In the genomic region with DNA sequence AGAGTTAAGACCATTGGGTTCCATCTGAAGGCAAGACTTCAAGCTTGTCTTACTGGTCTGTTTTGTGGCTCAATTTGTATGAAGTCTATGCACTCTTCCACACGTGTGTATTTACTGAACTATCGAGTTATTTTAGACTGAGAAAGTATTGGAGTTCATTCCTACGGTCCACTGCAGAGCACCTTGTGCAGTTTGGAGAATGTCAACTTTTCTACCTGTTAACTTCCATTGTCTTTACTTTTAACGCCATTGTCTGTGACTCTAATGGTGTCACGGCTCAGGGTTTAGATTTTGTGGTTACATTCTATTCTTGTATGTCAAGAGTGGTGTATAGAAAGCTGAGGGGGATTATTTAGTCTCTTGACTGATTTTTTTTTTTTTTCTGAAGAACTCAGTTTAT, we compare ENCODE assay signal across 11 cellular contexts.
A peak's percentile ranks its signal among the peaks of the same experiment; 100 is the strongest.
DNase-seq lines count a peak whose midpoint lies in the region; ATAC-seq and TF ChIP-seq lines count a peak whose summit lies in the region.
"Had no signal": no experiment of that assay in that cellular context is flagged by ENCODE, and none has a peak within 500 bp of the region (broad histone marks: within the 10 kb centered on the region; RNA-seq: fewer than 3 reads in every experiment).

No MANE protein-coding gene starts in this region.

- peak overlapping the region; percentile 81 for H3K4me3 ChIP-seq in GM06990 (replicated peaks; ENCODE audit: low read depth, low read length)
- H3K4me3 ChIP-seq in NB4 (ENCODE audit: low read depth, low read length), result peak overlapping the region; percentile 84
- H3K4me3 ChIP-seq in neutrophil (ENCODE audit: low read depth in 1 of 2, low read length in 1 of 2), result peak overlapping the region; percentile 90 to 97

- H3K4me1 ChIP-seq in neutrophil (ENCODE audit: control insufficient read depth in 1 of 2, insufficient read depth in 1 of 2, low read depth in 1 of 2, low read length in 1 of 2), result peaks cover 73 to 78% of the 10 kb centered on the region in 2 experiments

- H3K9me3 Mint-ChIP-seq in effector memory CD8-positive, alpha-beta T cell, result no peaks in the 10 kb centered on the region

- peak overlapping the region in 1 of 2 donors; percentile 67 for H3K27ac Mint-ChIP-seq in effector memory CD8-positive, alpha-beta T cell

- H3K27me3 ChIP-seq in GM06990 (replicated peaks; ENCODE audit: control insufficient read depth, insufficient read depth, low read length) (no peaks in the 10 kb centered on the region), neutrophil (no peaks in the 10 kb centered on the region)
- H3K27me3 ChIP-seq: SJCRH30 had no signal

- peaks cover 28 to 62% of the 10 kb centered on the region in 2 donors for H3K4me1 Mint-ChIP-seq in effector memory CD8-positive, alpha-beta T cell (ENCODE audit: low read depth in 2 of 2)

- TF ChIP-seq POLR2A in NB4 (IDR thresholded peaks at IDR 0.05; ENCODE audit: extremely low read depth, insufficient read length), result no peak

- TF ChIP-seq CTCF in GM06990 (IDR thresholded peaks at IDR 0.05; ENCODE audit: insufficient read depth, low read length, poor library complexity, severe bottlenecking) (no peak), NB4 (IDR thresholded peaks at IDR 0.05; ENCODE audit: low read depth, low read length) (no peak), neutrophil (IDR thresholded peaks at IDR 0.05) (no peak)

- H3K36me3 ChIP-seq in GM06990 (ENCODE audit: control insufficient read depth, insufficient read depth, low read length), result no peaks in the 10 kb centered on the region
- H3K36me3 ChIP-seq in neutrophil, result no peaks in the 10 kb centered on the region

- DNase-seq in GM06990 (ENCODE audit: extremely low read depth, insufficient read length) (no peak), NB4 (ENCODE audit: low read depth) (no peak), midbrain (lab: John Stamatoyannopoulos, UW) (no peak), middle frontal gyrus (ENCODE audit: extremely low spot score, low spot score) (no peak)
- no peak for DNase-seq in effector memory CD8-positive, alpha-beta T cell
- DNase-seq in activated CD4-positive, CD25-positive, alpha-beta regulatory T cell (lab: John Stamatoyannopoulos, UW), result no peak
- DNase-seq: cortex of kidney; SJCRH30; stimulated activated CD4-positive, alpha-beta T cell treated with anti-CD3 and anti-CD28 coated beads, Interleukin-15, amount 100 ng/mL, for 24 hours had no signal

- no peak for ATAC-seq in effector memory CD8-positive, alpha-beta T cell (replicated peaks)
- no peak for ATAC-seq in HG03159 (IDR thresholded peaks at IDR 0.05; ENCODE audit: unreplicated experiment)

- peak overlapping the region; percentile 93 to 98 for H3K4me3 Mint-ChIP-seq in effector memory CD8-positive, alpha-beta T cell

- H3K27ac ChIP-seq in neutrophil, result peak overlapping the region; percentile 94
- H3K27ac ChIP-seq: SJCRH30 had no signal

- H3K27me3 Mint-ChIP-seq in effector memory CD8-positive, alpha-beta T cell, result no peaks in the 10 kb centered on the region

- peaks cover 15% of the 10 kb centered on the region for H3K36me3 Mint-ChIP-seq in effector memory CD8-positive, alpha-beta T cell (ENCODE audit: insufficient read depth)

- no peaks in the 10 kb centered on the region for H3K9me3 ChIP-seq in neutrophil
